1 cellular context compared by ENCODE assay signal in genomic region chr17:63116228-63116627, GRCh38.
TF ChIP-seq lines count a peak whose summit lies in the region.

No MANE protein-coding gene starts in this region.

TF ChIP-seq in HepG2, 621 proteins besides CTCF, POLR2A, EP300 and RAD21:
- TF ChIP-seq KLF12 (CRISPR knock-in tag; IDR thresholded peaks at IDR 0.05; ENCODE audit: borderline replicate concordance) = no peak
- TF ChIP-seq SKIL (CRISPR knock-in tag; IDR thresholded peaks at IDR 0.05; ENCODE audit: borderline replicate concordance) = no peak
- TF ChIP-seq SKI (IDR thresholded peaks at IDR 0.05; ENCODE audit: partially characterized antibody) = no peak
- no peak for TF ChIP-seq TCF7L2 (IDR thresholded peaks at IDR 0.05; ENCODE audit: low read depth, low read length)
- no peak for TF ChIP-seq PAX8 (CRISPR knock-in tag; IDR thresholded peaks at IDR 0.05; ENCODE audit: borderline replicate concordance)
- no peak for TF ChIP-seq JDP2 (CRISPR knock-in tag; IDR thresholded peaks at IDR 0.05; ENCODE audit: borderline replicate concordance)
- no peak for TF ChIP-seq ZNF432 (CRISPR knock-in tag; IDR thresholded peaks at IDR 0.05; ENCODE audit: borderline replicate concordance)
- no peak for TF ChIP-seq AGO1 (IDR thresholded peaks at IDR 0.05; ENCODE audit: low read depth, low read length, poor library complexity, severe bottlenecking)
